6 cellular contexts compared by ENCODE assay signal in the genomic region with DNA sequence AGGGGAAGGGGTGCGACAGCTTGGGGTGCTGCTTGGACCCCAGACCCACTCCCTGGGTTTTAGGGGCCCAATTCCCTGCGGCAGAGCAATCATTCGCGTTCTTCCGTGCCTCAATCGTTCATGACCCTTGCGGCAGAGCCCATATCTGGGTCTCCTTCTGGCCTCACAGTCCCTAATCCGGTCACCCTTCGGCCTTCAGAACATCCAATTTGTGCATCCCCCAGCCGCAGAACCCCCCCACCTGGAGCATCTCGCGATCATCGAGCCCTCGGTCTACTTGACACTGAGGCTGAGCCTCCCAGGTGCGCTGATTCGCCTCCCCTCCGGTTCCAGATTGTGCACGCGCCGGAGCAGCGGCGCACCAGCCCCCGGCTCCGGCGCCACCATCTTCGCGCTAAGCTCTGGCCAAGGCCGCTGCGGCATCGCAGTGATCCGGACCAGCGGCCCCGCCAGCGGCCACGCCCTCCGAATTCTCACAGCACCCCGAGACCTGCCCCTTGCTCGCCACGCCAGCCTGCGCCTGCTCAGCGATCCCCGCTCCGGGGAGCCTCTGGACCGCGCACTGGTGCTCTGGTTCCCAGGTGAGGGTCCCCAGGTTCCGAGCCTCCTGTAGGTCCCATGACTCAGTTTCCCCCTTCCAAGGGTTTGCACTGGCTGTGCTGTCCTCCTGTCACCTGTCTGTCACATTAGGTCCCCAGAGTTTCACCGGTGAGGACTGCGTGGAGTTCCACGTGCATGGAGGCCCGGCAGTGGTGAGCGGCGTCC. TPM values are rescaled to one million over a fixed set of nuclear protein-coding genes. Genes with fewer than 3 reads are reported as not detected.
DNase-seq lines count a peak whose midpoint lies in the region; ATAC-seq, FAIRE-seq and TF ChIP-seq lines count a peak whose summit lies in the region.

No MANE protein-coding gene starts in this region.

- H3K4me3 ChIP-seq in keratinocyte (ENCODE audit: control insufficient read depth in 2 of 3, extremely low read depth in 1 of 3, insufficient read depth in 2 of 3, low read depth in 1 of 3, low read length in 3 of 3) (peak overlapping the region; percentile 68 to 99 (median 80)), aorta (ENCODE audit: low read length in 2 of 2) (peak overlapping the region; percentile 19 to 53)

- H3K79me2 ChIP-seq in keratinocyte (ENCODE audit: control insufficient read depth, insufficient read depth, low read length) = peaks cover 5% of the 10 kb centered on the region

- H3K4me1 ChIP-seq in keratinocyte (ENCODE audit: control insufficient read depth, extremely low read depth, insufficient read depth, low read length) (peaks cover 23% of the 10 kb centered on the region), aorta (ENCODE audit: control insufficient read depth in 1 of 2, insufficient read depth in 2 of 2, low read length in 2 of 2) (no peaks in the 10 kb centered on the region)

- peak overlapping the region; percentile 79 for H3K4me3 Mint-ChIP-seq in activated CD4-positive, alpha-beta T cell treated with anti-CD3 and anti-CD28 coated beads, Interleukin-2, amount 10 ng/mL, durations not matched to agents 7 days and 5 days

- H3K9me1 ChIP-seq in keratinocyte (ENCODE audit: control insufficient read depth, extremely low read depth, insufficient read depth, low read length) = no peaks in the 10 kb centered on the region

- H3K9me3 ChIP-seq in keratinocyte (ENCODE audit: control insufficient read depth, low read depth, low read length) (no peaks in the 10 kb centered on the region), aorta (ENCODE audit: control insufficient read depth, low read length) (no peaks in the 10 kb centered on the region)

- H3K27me3 Mint-ChIP-seq in activated CD4-positive, alpha-beta T cell treated with anti-CD3 and anti-CD28 coated beads, Interleukin-2, amount 10 ng/mL, durations not matched to agents 7 days and 5 days = no peaks in the 10 kb centered on the region

- H3K4me2 ChIP-seq in keratinocyte (ENCODE audit: control insufficient read depth, extremely low read depth, insufficient read depth, low read depth, low read length) = peak overlapping the region; percentile 98

- H3K9me3 Mint-ChIP-seq in activated CD4-positive, alpha-beta T cell treated with anti-CD3 and anti-CD28 coated beads, Interleukin-2, amount 10 ng/mL, durations not matched to agents 7 days and 5 days = no peaks in the 10 kb centered on the region

- peak overlapping the region; percentile 69 for H2AFZ ChIP-seq in keratinocyte (ENCODE audit: control insufficient read depth, low read length)

- H4K20me1 ChIP-seq in keratinocyte (ENCODE audit: control insufficient read depth, extremely low read depth, insufficient read depth, low read length) = no peaks in the 10 kb centered on the region

- H3K9ac ChIP-seq in keratinocyte (ENCODE audit: control insufficient read depth, extremely low read depth, insufficient read depth, low read length) = peak overlapping the region; percentile 92

- peaks cover 43% of the 10 kb centered on the region for H3K4me1 Mint-ChIP-seq in activated CD4-positive, alpha-beta T cell treated with anti-CD3 and anti-CD28 coated beads, Interleukin-2, amount 10 ng/mL, durations not matched to agents 7 days and 5 days

- TF ChIP-seq CTCF in keratinocyte (optimal IDR thresholded peaks at IDR 0.05 in 1 of 3, IDR thresholded peaks at IDR 0.05 in 1 of 3, conservative IDR thresholded peaks at IDR 0.05 in 1 of 3; ENCODE audit: extremely low read depth in 1 of 3, insufficient read depth in 2 of 3, low read length in 3 of 3) = no peak

- no peak for FAIRE-seq in keratinocyte (lab: Jason Lieb, UNC)

- H3K36me3 ChIP-seq in keratinocyte (ENCODE audit: control insufficient read depth in 2 of 2, extremely low read depth in 1 of 2, insufficient read depth in 2 of 2, low read length in 2 of 2) (peaks cover 0 to 9% of the 10 kb centered on the region in 2 experiments), aorta (ENCODE audit: control insufficient read depth in 1 of 2, insufficient read depth in 2 of 2, low read length in 1 of 2) (no peaks in the 10 kb centered on the region)

- WGBS in aorta, 2 donors = 9% methylated on average over 50 to 52 of the region's 52 CpGs

- H3K36me3 Mint-ChIP-seq in activated CD4-positive, alpha-beta T cell treated with anti-CD3 and anti-CD28 coated beads, Interleukin-2, amount 10 ng/mL, durations not matched to agents 7 days and 5 days (ENCODE audit: low read depth) = peaks cover 8% of the 10 kb centered on the region

- CTCF ChIA-PET in activated CD4-positive, alpha-beta T cell treated with anti-CD3 and anti-CD28 coated beads, Interleukin-2, amount 10 ng/mL, durations not matched to agents 7 days and 5 days (lab: Charles Lee) = no interaction called here

- peak overlapping the region; percentile 89 for H3K27ac Mint-ChIP-seq in activated CD4-positive, alpha-beta T cell treated with anti-CD3 and anti-CD28 coated beads, Interleukin-2, amount 10 ng/mL, durations not matched to agents 7 days and 5 days

- ATAC-seq in aorta (ENCODE audit: low FRiP score) = no peak

- H3K27ac ChIP-seq in keratinocyte (ENCODE audit: control insufficient read depth, insufficient read depth, low read length) (peak overlapping the region; percentile 67), aorta (ENCODE audit: low read depth in 1 of 2, low read length in 2 of 2) (no peak overlapping the region)

- H3K27me3 ChIP-seq in keratinocyte (ENCODE audit: control insufficient read depth, extremely low read depth, insufficient read depth, low read length) (no peaks in the 10 kb centered on the region), aorta (ENCODE audit: control insufficient read depth in 1 of 2, insufficient read depth in 2 of 2, low read length in 1 of 2) (no peaks in the 10 kb centered on the region)

- DNase-seq in NCI-H1092 treated with DMSO at 0.1 percent for 48 hours (lab: John Stamatoyannopoulos, UW) (peak; percentile 35), NCI-H1092 (lab: John Stamatoyannopoulos, UW) (no peak), keratinocyte (ENCODE audit: low read depth, low spot score) (no peak), aorta (no peak), SIG-M5 treated with dmso at 0.1 percent for 504 hours (lab: John Stamatoyannopoulos, UW; ENCODE audit: unreplicated experiment) (no peak)
- DNase-seq in activated CD4-positive, alpha-beta T cell treated with anti-CD3 and anti-CD28 coated beads, Interleukin-2, amount 10 ng/mL, durations not matched to agents 7 days and 5 days = peak; percentile 45

- POLR2A ChIA-PET in activated CD4-positive, alpha-beta T cell treated with anti-CD3 and anti-CD28 coated beads, Interleukin-2, amount 10 ng/mL, durations not matched to agents 7 days and 5 days (lab: Charles Lee) = interaction anchor here (0.6 kb wide), 1 partner anchor 73 kb away, joined by 3 read pairs; no protein-coding TSS in a partner anchor

- dilution Hi-C loops in keratinocyte (cut with MboI; ENCODE audit: extremely low pct_ligation_motif_present, low sequenced_read_pairs) = no loop called here

- intact Hi-C loops in aorta (cut with DNase I) = loop anchor here in 1 of 2 donors (2.0 to 5.0 kb wide), 2 partner anchors 33 to 129 kb away; partner anchors contain the start of gene MRPL34

RNA-seq across cellular contexts. Expression of gene GTPBP3, which starts 0.5 kb away (rescaled TPM):
- 10 to 100 TPM; 30.9 to 41.3 TPM for total RNA-seq in activated CD4-positive, alpha-beta T cell treated with anti-CD3 and anti-CD28 coated beads, Interleukin-2, amount 10 ng/mL, durations not matched to agents 7 days and 5 days
- 7.2 to 9.3 TPM (median 8.9 TPM) in 3 replicates for polyA plus RNA-seq in keratinocyte
- 5.3 TPM for polyA plus RNA-seq in keratinocyte (2011; ENCODE audit: low read depth)
- 4.3 and 7.4 TPM in 2 replicates for polyA plus RNA-seq in keratinocyte (2011; cell fraction: cytosol; rRNA removed)
- 24.9 and 28.4 TPM in 2 replicates for polyA plus RNA-seq in keratinocyte (2011; cell fraction: nucleus; rRNA removed)
- polyA plus RNA-seq in keratinocyte (2012; ENCODE audit: low replicate concordance) = 9.7 and 11.1 TPM in 2 replicates
- 4.0 to 6.6 TPM (median 4.4 TPM) in 3 replicates for polyA minus RNA-seq in keratinocyte
- polyA minus RNA-seq in keratinocyte (2011; cell fraction: cytosol; rRNA and poly(A)+ RNA removed) = 16.9 TPM
- polyA minus RNA-seq in keratinocyte (2011; cell fraction: nucleus; rRNA and poly(A)+ RNA removed) = 13.4 and 13.7 TPM in 2 replicates
- 10 to 100 TPM; 16.7 to 27.7 TPM for total RNA-seq in aorta
- 10 to 100 TPM in 1 of 2 donors, 1 to 10 TPM in 1; 3.4 to 32.2 TPM for polyA plus RNA-seq in aorta

RNA-seq across cellular contexts. Expression of gene ANO8, which starts 3.2 kb away (rescaled TPM):
- total RNA-seq in activated CD4-positive, alpha-beta T cell treated with anti-CD3 and anti-CD28 coated beads, Interleukin-2, amount 10 ng/mL, durations not matched to agents 7 days and 5 days = 10 to 100 TPM; 16.4 to 17.5 TPM
- polyA plus RNA-seq in keratinocyte (1.1 to 2.7 TPM (median 1.6 TPM) in 3 replicates), aorta (10 to 100 TPM in 1 of 2 donors, 1 to 10 TPM in 1; 1.3 to 19.4 TPM)
- polyA plus RNA-seq in keratinocyte (2011; ENCODE audit: low read depth) = 1.1 TPM
- 0.32 and 0.70 TPM in 2 replicates for polyA plus RNA-seq in keratinocyte (2011; cell fraction: cytosol; rRNA removed)
- polyA plus RNA-seq in keratinocyte (2011; cell fraction: nucleus; rRNA removed) = 8.1 and 9.2 TPM in 2 replicates
- polyA plus RNA-seq in keratinocyte (2012; ENCODE audit: low replicate concordance) = 1.9 and 3.0 TPM in 2 replicates
- 1.3 to 2.8 TPM (median 1.9 TPM) in 3 replicates for polyA minus RNA-seq in keratinocyte
- polyA minus RNA-seq in keratinocyte (2011; cell fraction: cytosol; rRNA and poly(A)+ RNA removed) = 2.1 TPM
- polyA minus RNA-seq in keratinocyte (2011; cell fraction: nucleus; rRNA and poly(A)+ RNA removed) = 4.0 and 4.8 TPM in 2 replicates
- 10 to 100 TPM; 10.9 to 17.4 TPM for total RNA-seq in aorta

RNA-seq across cellular contexts. Expression of gene DDA1, which starts 28.5 kb away (rescaled TPM):
- total RNA-seq in activated CD4-positive, alpha-beta T cell treated with anti-CD3 and anti-CD28 coated beads, Interleukin-2, amount 10 ng/mL, durations not matched to agents 7 days and 5 days = 10 to 100 TPM; 39.5 to 45.3 TPM
- polyA plus RNA-seq in keratinocyte (59.4 to 75.4 TPM (median 62.8 TPM) in 3 replicates), aorta (10 to 100 TPM; 24.2 to 71.0 TPM)
- polyA plus RNA-seq in keratinocyte (2011; ENCODE audit: low read depth) = 98.4 TPM
- 53.1 and 66.9 TPM in 2 replicates for polyA plus RNA-seq in keratinocyte (2011; cell fraction: cytosol; rRNA removed)
- 42.5 and 44.9 TPM in 2 replicates for polyA plus RNA-seq in keratinocyte (2011; cell fraction: nucleus; rRNA removed)
- polyA plus RNA-seq in keratinocyte (2012; ENCODE audit: low replicate concordance) = 53.8 and 90.6 TPM in 2 replicates
- 16.9 to 30.2 TPM (median 19.6 TPM) in 3 replicates for polyA minus RNA-seq in keratinocyte
- 26.1 TPM for polyA minus RNA-seq in keratinocyte (2011; cell fraction: cytosol; rRNA and poly(A)+ RNA removed)
- polyA minus RNA-seq in keratinocyte (2011; cell fraction: nucleus; rRNA and poly(A)+ RNA removed) = 6.9 and 13.9 TPM in 2 replicates
- total RNA-seq in aorta = 10 to 100 TPM; 21.4 to 33.2 TPM

RNA-seq across cellular contexts. Expression of gene MRPL34, which starts 32.2 kb away (rescaled TPM):
- 10 to 100 TPM; 79.5 to 80.8 TPM for total RNA-seq in activated CD4-positive, alpha-beta T cell treated with anti-CD3 and anti-CD28 coated beads, Interleukin-2, amount 10 ng/mL, durations not matched to agents 7 days and 5 days
- polyA plus RNA-seq in keratinocyte (49.2 to 63.7 TPM (median 59.6 TPM) in 3 replicates), aorta (100 to 1,000 TPM; 134 to 177 TPM)
- polyA plus RNA-seq in keratinocyte (2011; ENCODE audit: low read depth) = 22.3 TPM
- polyA plus RNA-seq in keratinocyte (2011; cell fraction: cytosol; rRNA removed) = 38.9 and 50.4 TPM in 2 replicates
- 20.5 and 21.4 TPM in 2 replicates for polyA plus RNA-seq in keratinocyte (2011; cell fraction: nucleus; rRNA removed)
- polyA plus RNA-seq in keratinocyte (2012; ENCODE audit: low replicate concordance) = 51.2 and 60.5 TPM in 2 replicates
- polyA minus RNA-seq in keratinocyte = 10.4 to 18.1 TPM (median 15.6 TPM) in 3 replicates
- polyA minus RNA-seq in keratinocyte (2011; cell fraction: cytosol; rRNA and poly(A)+ RNA removed) = 43.7 TPM
- 2.7 and 7.0 TPM in 2 replicates for polyA minus RNA-seq in keratinocyte (2011; cell fraction: nucleus; rRNA and poly(A)+ RNA removed)
- total RNA-seq in aorta = 10 to 100 TPM; 41.9 to 53.9 TPM

RNA-seq across cellular contexts. Expression of gene ABHD8, which starts 34.6 kb away (rescaled TPM):
- 10 to 100 TPM in 1 of 2 experiments, 1 to 10 TPM in 1; 9.3 to 10.1 TPM for total RNA-seq in activated CD4-positive, alpha-beta T cell treated with anti-CD3 and anti-CD28 coated beads, Interleukin-2, amount 10 ng/mL, durations not matched to agents 7 days and 5 days
- polyA plus RNA-seq in keratinocyte (4.1 to 11.2 TPM (median 8.7 TPM) in 3 replicates), aorta (10 to 100 TPM; 10.8 to 11.6 TPM)
- polyA plus RNA-seq in keratinocyte (2011; ENCODE audit: low read depth) = 1.3 TPM
- polyA plus RNA-seq in keratinocyte (2011; cell fraction: cytosol; rRNA removed) = 5.4 and 16.0 TPM in 2 replicates
- polyA plus RNA-seq in keratinocyte (2011; cell fraction: nucleus; rRNA removed) = 4.7 and 6.7 TPM in 2 replicates
- polyA plus RNA-seq in keratinocyte (2012; ENCODE audit: low replicate concordance) = 6.0 and 12.8 TPM in 2 replicates
- 5.0 to 9.3 TPM (median 7.3 TPM) in 3 replicates for polyA minus RNA-seq in keratinocyte
- 29.9 TPM for polyA minus RNA-seq in keratinocyte (2011; cell fraction: cytosol; rRNA and poly(A)+ RNA removed)
- polyA minus RNA-seq in keratinocyte (2011; cell fraction: nucleus; rRNA and poly(A)+ RNA removed) = 6.6 and 7.1 TPM in 2 replicates
- 10 to 100 TPM in 1 of 2 donors, 1 to 10 TPM in 1; 9.8 to 10.8 TPM for total RNA-seq in aorta

Comparison
In these comparisons a context has a peak if more than half of its experiments do, and no peak if none do; other contexts are left out.
1. DNase-seq: peak in NCI-H1092 treated with DMSO at 0.1 percent for 48 hours (single experiment) and activated CD4-positive, alpha-beta T cell treated with anti-CD3 and anti-CD28 coated beads, Interleukin-2, amount 10 ng/mL, durations not matched to agents 7 days and 5 days (single experiment); none in NCI-H1092 (single experiment), keratinocyte (single experiment), aorta (0 of 2) and SIG-M5 treated with dmso at 0.1 percent for 504 hours (single experiment).